Comparison of ENCODE assay signal across 33 cellular contexts in genomic region chr1:161001068-161001467, GRCh38. TPM values are rescaled to one million over a fixed set of nuclear protein-coding genes. Genes with fewer than 3 reads are reported as not detected.
"Had no signal": no experiment of that assay in that cellular context is flagged by ENCODE, and none has a peak within 500 bp of the region (broad histone marks: within the 10 kb centered on the region; RNA-seq: fewer than 3 reads in every experiment).

No MANE protein-coding gene starts in this region.

- H3K27me3 ChIP-seq: adrenal gland, body of pancreas, breast epithelium, MG63, SJCRH30 had no signal

- H3K4me1 ChIP-seq: breast epithelium, SJCRH30 had no signal

- H3K36me3 ChIP-seq: MG63, SJCRH30 had no signal

- H3K27ac ChIP-seq: adrenal gland, body of pancreas, breast epithelium, SJCRH30, VCaP had no signal

- FAIRE-seq: astrocyte had no signal

- ATAC-seq: activated naive CD4-positive, alpha-beta T cell treated with anti-CD3 and anti-CD28 coated beads, Interleukin-2, amount 50 U/mL, for 72 hours; activated T-cell treated with anti-CD3 and anti-CD28 coated beads, Interleukin-2, amount 50 U/mL, for 4 hours; body of pancreas had no signal

- DNase-seq: activated B cell treated with CpG ODN at 0.5 μM for 24 hours; activated CD4-positive, alpha-beta memory T cell treated with anti-CD3 and anti-CD28 coated beads for 36 hours; activated CD4-positive, alpha-beta T cell treated with anti-CD3 and anti-CD28 coated beads for 4 hours; activated CD4-positive, alpha-beta T cell treated with anti-CD3 and anti-CD28 coated beads, Interleukin-2, amount 50 U/mL, for 1 hour; activated CD4-positive, CD25-positive, alpha-beta regulatory T cell treated with anti-CD3 and anti-CD28 coated beads, Interleukin-2, amount 50 U/mL, for 72 hours; activated CD8-positive, alpha-beta memory T cell treated with anti-CD3 and anti-CD28 coated beads, Interleukin-2, amount 50 U/mL, for 4 hours; activated gamma-delta T cell treated with Interleukin-2 at 50 U/mL for 16 hours; activated naive CD4-positive, alpha-beta T cell treated with anti-CD3 and anti-CD28 coated beads for 36 hours; activated T-cell treated with anti-CD3 and anti-CD28 coated beads for 4 hours; activated T-cell treated with anti-CD3 and anti-CD28 coated beads, Interleukin-2, amount 50 U/mL, for 4 hours; body of pancreas; Kasumi-1; KG1; MG63; NCI-H1436 treated with DMSO at 0.1 percent for 48 hours; NCI-H187; NCI-H2107; NCI-H2171; NCI-H510A; NCI-H526; NCI-H774; OCI-M1; SJCRH30; SW 1271; T-helper 1 cell; T-helper 2 cell; T-helper 9 cell had no signal

- H3K9me3 ChIP-seq: adrenal gland, body of pancreas, breast epithelium, MG63, SJCRH30 had no signal

- H3K4me3 ChIP-seq: adrenal gland, body of pancreas, breast epithelium, MG63, SJCRH30 had no signal

RNA-seq across cellular contexts. Expression of gene F11R, which starts 19.9 kb away (rescaled TPM):
- total RNA-seq: SJCRH30 had no signal

RNA-seq across cellular contexts. Expression of gene TSTD1, which starts 37.7 kb away (rescaled TPM):
- total RNA-seq: SJCRH30 had no signal

RNA-seq across cellular contexts. Expression of gene ITLN2, which starts 46.5 kb away (rescaled TPM):
- total RNA-seq: activated B cell treated with CpG ODN at 0.5 μM for 24 hours; activated CD4-positive, alpha-beta memory T cell treated with anti-CD3 and anti-CD28 coated beads for 36 hours; activated naive CD4-positive, alpha-beta T cell treated with anti-CD3 and anti-CD28 coated beads for 36 hours; activated naive CD4-positive, alpha-beta T cell treated with anti-CD3 and anti-CD28 coated beads, Interleukin-2, amount 50 U/mL, for 72 hours; activated T-cell treated with anti-CD3 and anti-CD28 coated beads, Interleukin-2, amount 50 U/mL, for 4 hours; activated T-helper 1 cell treated with anti-CD3 and anti-CD28 coated beads, Interleukin-12 subunit alpha, Interleukin-12 subunit beta, Interleukin-2, Interleukin-4 antibody, amounts not matched to agents 30 ng/mL and 10 ng/mL and 1 ng/mL, durations not matched to agents 14 hours and 24 hours and 36 hours; astrocyte; body of pancreas; SJCRH30 had no signal
